In genomic region chr11:34341096-34341495, GRCh38 we compare ENCODE assay signal across 19 cellular contexts.
"Had no signal": no experiment of that assay in that cellular context is flagged by ENCODE, and none has a peak within 500 bp of the region (broad histone marks: within the 10 kb centered on the region; RNA-seq: fewer than 3 reads in every experiment).

No MANE protein-coding gene starts in this region.

- H3K4me1 ChIP-seq: colonic mucosa had no signal

- DNase-seq: colonic mucosa; effector CD4-positive, alpha-beta T cell; glutamatergic neuron; immature natural killer cell; kidney; left cardiac atrium; left ventricle myocardium inferior; naive thymus-derived CD4-positive, alpha-beta T cell; nephron progenitor cell; posterior cingulate gyrus; small intestine; stimulated activated CD4-positive, alpha-beta T cell treated with anti-CD3 and anti-CD28 coated beads, Interleukin-12 subunit alpha, Interleukin-12 subunit beta, amount 100 ng/mL, for 4 hours; stimulated activated naive CD4-positive, alpha-beta T cell; stomach; thyroid gland; upper lobe of left lung had no signal

- H3K9me3 ChIP-seq: colonic mucosa, left ventricle myocardium inferior, right atrium auricular region, stomach, thyroid gland, upper lobe of left lung, vagina had no signal

- H3K27me3 ChIP-seq: colonic mucosa, right atrium auricular region, stomach, thyroid gland, upper lobe of left lung, vagina had no signal

- H3K36me3 ChIP-seq: colonic mucosa, left ventricle myocardium inferior, right atrium auricular region, stomach, thyroid gland, upper lobe of left lung, vagina had no signal

- ATAC-seq: left cardiac atrium; naive thymus-derived CD4-positive, alpha-beta T cell had no signal

- H3K27ac Mint-ChIP-seq: immature natural killer cell; naive thymus-derived CD4-positive, alpha-beta T cell; nephron progenitor cell had no signal

- H3K9me3 Mint-ChIP-seq: immature natural killer cell; naive thymus-derived CD4-positive, alpha-beta T cell; nephron progenitor cell had no signal

- H3K27ac ChIP-seq: colonic mucosa, thyroid gland, upper lobe of left lung had no signal

- H3K4me3 Mint-ChIP-seq: immature natural killer cell; naive thymus-derived CD4-positive, alpha-beta T cell; nephron progenitor cell had no signal

- H3K36me3 Mint-ChIP-seq: naive thymus-derived CD4-positive, alpha-beta T cell had no signal

- H3K4me3 ChIP-seq: colonic mucosa, left ventricle myocardium inferior, lung, right atrium auricular region, stomach, thyroid gland, upper lobe of left lung, vagina had no signal
